In genomic region chr4:10207116-10207515, GRCh38 we compare ENCODE assay signal across 31 cellular contexts.
"Had no signal": no experiment of that assay in that cellular context is flagged by ENCODE, and none has a peak within 500 bp of the region (broad histone marks: within the 10 kb centered on the region; RNA-seq: fewer than 3 reads in every experiment).

No MANE protein-coding gene starts in this region.

- DNase-seq: activated CD4-positive, alpha-beta T cell treated with anti-CD3 and anti-CD28 coated beads for 36 hours; activated CD4-positive, alpha-beta T cell treated with anti-CD3 and anti-CD28 coated beads, Interleukin-2, amount 10 ng/mL, durations not matched to agents 7 days and 5 days; activated CD4-positive, alpha-beta T cell treated with anti-CD3 and anti-CD28 coated beads, Interleukin-2, amount 50 U/mL, for 48 hours; activated CD4-positive, CD25-positive, alpha-beta regulatory T cell; activated CD4-positive, CD25-positive, alpha-beta regulatory T cell treated with anti-CD3 and anti-CD28 coated beads, Interleukin-2, amount 50 U/mL, for 72 hours; activated CD8-positive, alpha-beta memory T cell treated with anti-CD3 and anti-CD28 coated beads for 24 hours; activated CD8-positive, alpha-beta T cell treated with anti-CD3 and anti-CD28 coated beads for 36 hours; activated effector memory CD4-positive, alpha-beta T cell treated with anti-CD3 and anti-CD28 coated beads, Interleukin-2, amount 50 U/mL, for 16 hours; activated naive CD4-positive, alpha-beta T cell treated with anti-CD3 and anti-CD28 coated beads for 36 hours; activated naive CD8-positive, alpha-beta T cell treated with anti-CD3 and anti-CD28 coated beads for 36 hours; activated naive CD8-positive, alpha-beta T cell treated with anti-CD3 and anti-CD28 coated beads, Interleukin-2, amount 50 U/mL, for 24 hours; activated T-cell treated with anti-CD3 and anti-CD28 coated beads, Interleukin-2, amount 50 U/mL, for 4 hours; adrenal gland; amygdala; aorta; body of pancreas; central memory CD4-positive, alpha-beta T cell; cerebellar nuclear complex; colonic mucosa; dorsolateral prefrontal cortex; effector memory CD4-positive, alpha-beta T cell; endodermal cell; foreskin fibroblast; head of caudate nucleus; T-helper 17 cell; T1000 had no signal

- H3K4me3 Mint-ChIP-seq: activated CD4-positive, alpha-beta T cell treated with anti-CD3 and anti-CD28 coated beads for 36 hours; activated CD4-positive, alpha-beta T cell treated with anti-CD3 and anti-CD28 coated beads, Interleukin-2, amount 10 ng/mL, durations not matched to agents 7 days and 5 days; activated CD8-positive, alpha-beta T cell treated with anti-CD3 and anti-CD28 coated beads for 36 hours; activated naive CD4-positive, alpha-beta T cell treated with anti-CD3 and anti-CD28 coated beads for 36 hours; activated naive CD4-positive, alpha-beta T cell treated with anti-CD3 and anti-CD28 coated beads, Interleukin-2, amount 50 U/mL, for 24 hours; activated naive CD8-positive, alpha-beta T cell treated with anti-CD3 and anti-CD28 coated beads for 36 hours; activated naive CD8-positive, alpha-beta T cell treated with anti-CD3 and anti-CD28 coated beads, Interleukin-2, amount 50 U/mL, for 24 hours; activated T-cell treated with anti-CD3 and anti-CD28 coated beads, Interleukin-2, amount 50 U/mL, for 4 hours; dendritic cell treated with granulocyte-macrophage colony-stimulating factor and Interleukin-4, amounts not matched to agents 40 ng/mL and 50 ng/mL, for 4 days; endodermal cell; T-helper 17 cell; T-helper 2 cell treated with Interferon-gamma antibody and Interleukin-4, amounts not matched to agents 5 μg/mL and 100 μg/mL, for 36 hours had no signal

- H3K27me3 Mint-ChIP-seq: activated CD4-positive, alpha-beta T cell treated with anti-CD3 and anti-CD28 coated beads for 36 hours; activated CD4-positive, alpha-beta T cell treated with anti-CD3 and anti-CD28 coated beads, Interleukin-2, amount 10 ng/mL, durations not matched to agents 7 days and 5 days; activated naive CD4-positive, alpha-beta T cell treated with anti-CD3 and anti-CD28 coated beads, Interleukin-2, amount 50 U/mL, for 24 hours; activated naive CD8-positive, alpha-beta T cell treated with anti-CD3 and anti-CD28 coated beads for 36 hours; activated naive CD8-positive, alpha-beta T cell treated with anti-CD3 and anti-CD28 coated beads, Interleukin-2, amount 50 U/mL, for 24 hours had no signal

- ATAC-seq: activated CD4-positive, alpha-beta T cell treated with anti-CD3 and anti-CD28 coated beads for 36 hours; activated CD8-positive, alpha-beta T cell treated with anti-CD3 and anti-CD28 coated beads for 36 hours; activated naive CD8-positive, alpha-beta T cell treated with anti-CD3 and anti-CD28 coated beads, Interleukin-2, amount 50 U/mL, for 24 hours; activated T-cell treated with anti-CD3 and anti-CD28 coated beads, Interleukin-2, amount 50 U/mL, for 4 hours; body of pancreas; esophagus mucosa; T-helper 17 cell had no signal

- H3K4me1 Mint-ChIP-seq: activated CD4-positive, alpha-beta T cell treated with anti-CD3 and anti-CD28 coated beads for 36 hours; activated CD4-positive, alpha-beta T cell treated with anti-CD3 and anti-CD28 coated beads, Interleukin-2, amount 10 ng/mL, durations not matched to agents 7 days and 5 days; activated naive CD4-positive, alpha-beta T cell treated with anti-CD3 and anti-CD28 coated beads, Interleukin-2, amount 50 U/mL, for 24 hours; activated naive CD8-positive, alpha-beta T cell treated with anti-CD3 and anti-CD28 coated beads for 36 hours; activated naive CD8-positive, alpha-beta T cell treated with anti-CD3 and anti-CD28 coated beads, Interleukin-2, amount 50 U/mL, for 24 hours; endodermal cell had no signal

- H3K27ac Mint-ChIP-seq: activated CD4-positive, alpha-beta T cell treated with anti-CD3 and anti-CD28 coated beads for 36 hours; activated CD4-positive, alpha-beta T cell treated with anti-CD3 and anti-CD28 coated beads, Interleukin-2, amount 10 ng/mL, durations not matched to agents 7 days and 5 days; activated CD8-positive, alpha-beta T cell treated with anti-CD3 and anti-CD28 coated beads for 36 hours; activated naive CD4-positive, alpha-beta T cell treated with anti-CD3 and anti-CD28 coated beads for 36 hours; activated naive CD4-positive, alpha-beta T cell treated with anti-CD3 and anti-CD28 coated beads, Interleukin-2, amount 50 U/mL, for 24 hours; activated naive CD8-positive, alpha-beta T cell treated with anti-CD3 and anti-CD28 coated beads for 36 hours; activated naive CD8-positive, alpha-beta T cell treated with anti-CD3 and anti-CD28 coated beads, Interleukin-2, amount 50 U/mL, for 24 hours; activated T-helper 2 cell treated with anti-CD3 and anti-CD28 coated beads, Interferon-gamma antibody, Interleukin-2, Interleukin-4, amounts not matched to agents 10 μg/mL and 5 μg/mL and 100 μg/mL, durations not matched to agents 14 hours and 24 hours and 36 hours; dendritic cell treated with granulocyte-macrophage colony-stimulating factor and Interleukin-4, amounts not matched to agents 40 ng/mL and 50 ng/mL, for 4 days; endodermal cell; T-helper 17 cell; T-helper 2 cell treated with Interferon-gamma antibody and Interleukin-4, amounts not matched to agents 5 μg/mL and 100 μg/mL, for 36 hours had no signal

- H3K9me3 Mint-ChIP-seq: activated CD4-positive, alpha-beta T cell treated with anti-CD3 and anti-CD28 coated beads, Interleukin-2, amount 10 ng/mL, durations not matched to agents 7 days and 5 days; activated CD8-positive, alpha-beta T cell treated with anti-CD3 and anti-CD28 coated beads for 36 hours; activated naive CD4-positive, alpha-beta T cell treated with anti-CD3 and anti-CD28 coated beads for 36 hours; activated naive CD4-positive, alpha-beta T cell treated with anti-CD3 and anti-CD28 coated beads, Interleukin-2, amount 50 U/mL, for 24 hours; activated naive CD8-positive, alpha-beta T cell treated with anti-CD3 and anti-CD28 coated beads for 36 hours; activated naive CD8-positive, alpha-beta T cell treated with anti-CD3 and anti-CD28 coated beads, Interleukin-2, amount 50 U/mL, for 24 hours; activated T-cell treated with anti-CD3 and anti-CD28 coated beads, Interleukin-2, amount 50 U/mL, for 4 hours; activated T-helper 2 cell treated with anti-CD3 and anti-CD28 coated beads, Interferon-gamma antibody, Interleukin-2, Interleukin-4, amounts not matched to agents 10 μg/mL and 5 μg/mL and 100 μg/mL, durations not matched to agents 14 hours and 24 hours and 36 hours; dendritic cell treated with granulocyte-macrophage colony-stimulating factor and Interleukin-4, amounts not matched to agents 40 ng/mL and 50 ng/mL, for 4 days; endodermal cell; T-helper 2 cell treated with Interferon-gamma antibody and Interleukin-4, amounts not matched to agents 5 μg/mL and 100 μg/mL, for 36 hours had no signal

- H3K36me3 Mint-ChIP-seq: activated naive CD4-positive, alpha-beta T cell treated with anti-CD3 and anti-CD28 coated beads, Interleukin-2, amount 50 U/mL, for 24 hours; activated naive CD8-positive, alpha-beta T cell treated with anti-CD3 and anti-CD28 coated beads for 36 hours had no signal
